Comparison of ENCODE assay signal across 16 cellular contexts in the genomic region with DNA sequence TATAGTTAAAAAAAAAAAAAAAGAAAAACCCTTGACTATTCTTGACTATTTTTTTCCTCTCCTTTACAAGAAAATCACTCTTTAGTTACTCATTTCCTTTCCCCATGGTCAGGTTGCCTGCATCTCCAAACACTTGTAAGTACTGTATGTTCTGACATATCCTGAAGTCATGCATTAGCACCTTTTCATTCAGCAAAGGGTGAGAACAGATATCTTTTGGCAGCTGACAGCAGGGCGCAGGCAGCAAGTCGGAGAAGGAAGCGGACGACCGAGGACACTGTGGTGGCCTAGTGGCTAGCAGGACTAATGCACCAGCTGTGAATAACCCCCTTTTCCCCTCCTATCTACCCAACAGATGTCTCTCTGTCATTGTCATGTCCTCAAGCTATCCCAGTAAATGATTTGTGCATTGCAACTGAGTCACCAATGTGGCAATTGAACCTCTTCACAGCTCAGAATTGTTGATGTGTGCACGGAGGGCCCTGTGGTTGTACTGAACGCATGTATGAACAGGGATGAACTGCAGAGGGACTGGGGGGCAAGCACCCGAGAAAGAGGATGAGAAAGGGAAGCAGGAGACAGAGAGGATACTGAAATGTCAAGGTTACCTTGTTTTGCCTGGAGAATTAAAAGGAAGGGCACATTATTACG.
A peak's percentile ranks its signal among the peaks of the same experiment; 100 is the strongest.
DNase-seq lines count a peak whose midpoint lies in the region; ATAC-seq, FAIRE-seq and TF ChIP-seq lines count a peak whose summit lies in the region.
"Had no signal": no experiment of that assay in that cellular context is flagged by ENCODE, and none has a peak within 500 bp of the region (broad histone marks: within the 10 kb centered on the region; RNA-seq: fewer than 3 reads in every experiment).

No MANE protein-coding gene starts in this region.

- no peak overlapping the region for H3K4me3 ChIP-seq in A549
- no peak overlapping the region for H3K4me3 ChIP-seq in cardiac fibroblast (replicated peaks in 1 of 2; ENCODE audit: low read depth in 2 of 2, low read length in 2 of 2)
- no peak overlapping the region for H3K4me3 ChIP-seq in kidney (ENCODE audit: low read length in 2 of 2)
- H3K4me3 ChIP-seq: heart right ventricle, tibial nerve had no signal

- no peak overlapping the region for H3K4me3 Mint-ChIP-seq in activated CD4-positive, alpha-beta memory T cell treated with anti-CD3 and anti-CD28 coated beads, Interleukin-2, amount 10 ng/mL, durations not matched to agents 7 days and 5 days
- H3K4me3 Mint-ChIP-seq: mesothelial cell of epicardium had no signal

- H3K4me1 ChIP-seq in A549 (peaks cover 27% of the 10 kb centered on the region), kidney (ENCODE audit: control insufficient read depth in 1 of 2, insufficient read depth in 1 of 2, low read depth in 1 of 2, low read length in 2 of 2) (no peaks in the 10 kb centered on the region)
- H3K4me1 ChIP-seq: heart right ventricle, parathyroid adenoma, tibial nerve had no signal

- H3K9ac ChIP-seq in kidney (ENCODE audit: low read length in 2 of 2) = no peak overlapping the region
- H3K9ac ChIP-seq: parathyroid adenoma had no signal

- TF ChIP-seq CTCF in A549 (IDR thresholded peaks at IDR 0.05) (no peak), cardiac fibroblast (IDR thresholded peaks at IDR 0.05; ENCODE audit: low read depth, low read length) (no peak), kidney (IDR thresholded peaks at IDR 0.05; ENCODE audit: borderline replicate concordance, extremely low read depth, insufficient read depth) (no peak)

- H3K9me3 ChIP-seq in A549 (no peaks in the 10 kb centered on the region), kidney (ENCODE audit: control insufficient read depth in 1 of 2, low read length in 2 of 2) (no peaks in the 10 kb centered on the region)
- H3K9me3 ChIP-seq: heart right ventricle had no signal

- H3K27ac ChIP-seq in A549 = peak overlapping the region; percentile 27 to 49; a peak in 3 of 6 replicates
- H3K27ac ChIP-seq in kidney (ENCODE audit: low read depth in 2 of 2, low read length in 2 of 2) = no peak overlapping the region
- H3K27ac ChIP-seq: heart right ventricle, parathyroid adenoma, tibial nerve had no signal

- H3K4me1 Mint-ChIP-seq in activated CD4-positive, alpha-beta memory T cell treated with anti-CD3 and anti-CD28 coated beads, Interleukin-2, amount 10 ng/mL, durations not matched to agents 7 days and 5 days = no peaks in the 10 kb centered on the region

- 43% methylated on average over 9 of the region's 9 CpGs for WGBS in A549 (ENCODE audit: missing lambda C conversion rate)

- FAIRE-seq in A549 (lab: Jason Lieb, UNC) = no peak
- FAIRE-seq in kidney (lab: Jason Lieb, UNC) = no peak

- DNase-seq in A549 (ENCODE audit: low read depth in 1 of 2, low spot score in 1 of 2) (peak in 1 of 2 experiments; percentile 29), NCI-H226 (peak; percentile 35), cardiac fibroblast (ENCODE audit: low read depth in 2 of 2) (peak; percentile 31 to 70), kidney (peak; percentile 34), hepatic stellate cell (ENCODE audit: low spot score) (no peak), COLO668 (lab: John Stamatoyannopoulos, UW; ENCODE audit: unreplicated experiment) (no peak), DMS 273 treated with DMSO at 0.1 percent for 48 hours (lab: John Stamatoyannopoulos, UW) (no peak)
- DNase-seq in activated CD4-positive, alpha-beta memory T cell treated with anti-CD3 and anti-CD28 coated beads, Interleukin-2, amount 10 ng/mL, durations not matched to agents 7 days and 5 days = no peak
- DNase-seq: Calu3, NCI-H1092 treated with DMSO at 0.1 percent for 48 hours, NCI-H446 had no signal

- no peaks in the 10 kb centered on the region for H3K27me3 Mint-ChIP-seq in activated CD4-positive, alpha-beta memory T cell treated with anti-CD3 and anti-CD28 coated beads, Interleukin-2, amount 10 ng/mL, durations not matched to agents 7 days and 5 days

- no peaks in the 10 kb centered on the region for H3K36me3 ChIP-seq in kidney (ENCODE audit: control insufficient read depth in 1 of 2, insufficient read depth in 2 of 2, low read length in 2 of 2)
- H3K36me3 ChIP-seq: heart right ventricle, tibial nerve had no signal

- TF ChIP-seq RAD21 in A549 (conservative IDR thresholded peaks at IDR 0.05 in 1 of 2, IDR thresholded peaks at IDR 0.05 in 1 of 2) = no peak

- peak overlapping the region; percentile 62 for H3K4me2 ChIP-seq in A549

- CTCF ChIA-PET in A549 (lab: Yijun Ruan, JAX) = no interaction called here
- CTCF ChIA-PET in activated CD4-positive, alpha-beta memory T cell treated with anti-CD3 and anti-CD28 coated beads, Interleukin-2, amount 10 ng/mL, durations not matched to agents 7 days and 5 days (lab: Charles Lee) = no interaction called here

- no peak for TF ChIP-seq POLR2A in A549 (IDR thresholded peaks at IDR 0.05; ENCODE audit: low read length)

- no peak overlapping the region for H3K27ac Mint-ChIP-seq in activated CD4-positive, alpha-beta memory T cell treated with anti-CD3 and anti-CD28 coated beads, Interleukin-2, amount 10 ng/mL, durations not matched to agents 7 days and 5 days
- H3K27ac Mint-ChIP-seq: activated T-helper 2 cell treated with anti-CD3 and anti-CD28 coated beads, Interferon-gamma antibody, Interleukin-2, Interleukin-4, amounts not matched to agents 10 μg/mL and 5 μg/mL and 100 μg/mL, durations not matched to agents 14 hours and 24 hours and 36 hours; mesothelial cell of epicardium had no signal

- peak; percentile 76 to 87 for ATAC-seq in A549

- H3K9me3 Mint-ChIP-seq in activated CD4-positive, alpha-beta memory T cell treated with anti-CD3 and anti-CD28 coated beads, Interleukin-2, amount 10 ng/mL, durations not matched to agents 7 days and 5 days = no peaks in the 10 kb centered on the region

- POLR2A ChIA-PET in A549 (lab: Yijun Ruan, JAX) = no interaction called here
- POLR2A ChIA-PET in activated CD4-positive, alpha-beta memory T cell treated with anti-CD3 and anti-CD28 coated beads, Interleukin-2, amount 10 ng/mL, durations not matched to agents 7 days and 5 days (lab: Charles Lee) = no interaction called here

- intact Hi-C loops in kidney (cut with DNase I) = no loop called here

- TF ChIP-seq EP300 in A549 (IDR thresholded peaks at IDR 0.05) = no peak

- no peaks in the 10 kb centered on the region for H3K36me3 Mint-ChIP-seq in activated CD4-positive, alpha-beta memory T cell treated with anti-CD3 and anti-CD28 coated beads, Interleukin-2, amount 10 ng/mL, durations not matched to agents 7 days and 5 days (ENCODE audit: low read depth)
- H3K36me3 Mint-ChIP-seq: mesothelial cell of epicardium had no signal

TF ChIP-seq in A549, 52 proteins besides CTCF, POLR2A, EP300 and RAD21 (continues in another document):
- TF ChIP-seq JUNB (IDR thresholded peaks at IDR 0.05) (no peak), SMC3 (IDR thresholded peaks at IDR 0.05) (no peak), ZC3H11A (IDR thresholded peaks at IDR 0.05) (no peak), CHD4 (IDR thresholded peaks at IDR 0.05; ENCODE audit: borderline replicate concordance) (no peak), KDM1A (IDR thresholded peaks at IDR 0.05; ENCODE audit: low read depth) (no peak), FOSL2 (IDR thresholded peaks at IDR 0.05) (no peak), FOSL2 (CRISPR knock-in tag; IDR thresholded peaks at IDR 0.05) (no peak), MAFK (IDR thresholded peaks at IDR 0.05; ENCODE audit: partially characterized antibody) (no peak), PHF8 (IDR thresholded peaks at IDR 0.05; ENCODE audit: borderline replicate concordance, low read depth) (no peak), MAZ (IDR thresholded peaks at IDR 0.05; ENCODE audit: borderline replicate concordance, low read depth, low read length) (no peak), ZNF302 (CRISPR knock-in tag; IDR thresholded peaks at IDR 0.05) (no peak), RFX5 (IDR thresholded peaks at IDR 0.05) (no peak), EHF (CRISPR knock-in tag; IDR thresholded peaks at IDR 0.05) (no peak), CBX8 (IDR thresholded peaks at IDR 0.05) (no peak)
- TF ChIP-seq, protein P1, sequence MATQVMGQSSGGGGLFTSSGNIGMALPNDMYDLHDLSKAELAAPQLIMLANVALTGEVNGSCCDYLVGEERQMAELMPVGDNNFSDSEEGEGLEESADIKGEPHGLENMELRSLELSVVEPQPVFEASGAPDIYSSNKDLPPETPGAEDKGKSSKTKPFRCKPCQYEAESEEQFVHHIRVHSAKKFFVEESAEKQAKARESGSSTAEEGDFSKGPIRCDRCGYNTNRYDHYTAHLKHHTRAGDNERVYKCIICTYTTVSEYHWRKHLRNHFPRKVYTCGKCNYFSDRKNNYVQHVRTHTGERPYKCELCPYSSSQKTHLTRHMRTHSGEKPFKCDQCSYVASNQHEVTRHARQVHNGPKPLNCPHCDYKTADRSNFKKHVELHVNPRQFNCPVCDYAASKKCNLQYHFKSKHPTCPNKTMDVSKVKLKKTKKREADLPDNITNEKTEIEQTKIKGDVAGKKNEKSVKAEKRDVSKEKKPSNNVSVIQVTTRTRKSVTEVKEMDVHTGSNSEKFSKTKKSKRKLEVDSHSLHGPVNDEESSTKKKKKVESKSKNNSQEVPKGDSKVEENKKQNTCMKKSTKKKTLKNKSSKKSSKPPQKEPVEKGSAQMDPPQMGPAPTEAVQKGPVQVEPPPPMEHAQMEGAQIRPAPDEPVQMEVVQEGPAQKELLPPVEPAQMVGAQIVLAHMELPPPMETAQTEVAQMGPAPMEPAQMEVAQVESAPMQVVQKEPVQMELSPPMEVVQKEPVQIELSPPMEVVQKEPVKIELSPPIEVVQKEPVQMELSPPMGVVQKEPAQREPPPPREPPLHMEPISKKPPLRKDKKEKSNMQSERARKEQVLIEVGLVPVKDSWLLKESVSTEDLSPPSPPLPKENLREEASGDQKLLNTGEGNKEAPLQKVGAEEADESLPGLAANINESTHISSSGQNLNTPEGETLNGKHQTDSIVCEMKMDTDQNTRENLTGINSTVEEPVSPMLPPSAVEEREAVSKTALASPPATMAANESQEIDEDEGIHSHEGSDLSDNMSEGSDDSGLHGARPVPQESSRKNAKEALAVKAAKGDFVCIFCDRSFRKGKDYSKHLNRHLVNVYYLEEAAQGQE (IDR thresholded peaks at IDR 0.05) = no peak
- TF ChIP-seq, protein P2, sequence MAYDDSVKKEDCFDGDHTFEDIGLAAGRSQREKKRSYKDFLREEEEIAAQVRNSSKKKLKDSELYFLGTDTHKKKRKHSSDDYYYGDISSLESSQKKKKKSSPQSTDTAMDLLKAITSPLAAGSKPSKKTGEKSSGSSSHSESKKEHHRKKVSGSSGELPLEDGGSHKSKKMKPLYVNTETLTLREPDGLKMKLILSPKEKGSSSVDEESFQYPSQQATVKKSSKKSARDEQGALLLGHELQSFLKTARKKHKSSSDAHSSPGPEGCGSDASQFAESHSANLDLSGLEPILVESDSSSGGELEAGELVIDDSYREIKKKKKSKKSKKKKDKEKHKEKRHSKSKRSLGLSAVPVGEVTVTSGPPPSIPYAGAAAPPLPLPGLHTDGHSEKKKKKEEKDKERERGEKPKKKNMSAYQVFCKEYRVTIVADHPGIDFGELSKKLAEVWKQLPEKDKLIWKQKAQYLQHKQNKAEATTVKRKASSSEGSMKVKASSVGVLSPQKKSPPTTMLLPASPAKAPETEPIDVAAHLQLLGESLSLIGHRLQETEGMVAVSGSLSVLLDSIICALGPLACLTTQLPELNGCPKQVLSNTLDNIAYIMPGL (CRISPR knock-in tag; IDR thresholded peaks at IDR 0.05; ENCODE audit: borderline replicate concordance) = no peak

Comparison
In these comparisons a context has a peak if more than half of its experiments do, and no peak if none do; other contexts are left out.
1. DNase-seq: peak in NCI-H226 (single experiment), cardiac fibroblast (2 of 2) and kidney (single experiment); none in hepatic stellate cell (single experiment), activated CD4-positive, alpha-beta memory T cell treated with anti-CD3 and anti-CD28 coated beads, Interleukin-2, amount 10 ng/mL, durations not matched to agents 7 days and 5 days (single experiment), COLO668 (single experiment) and DMS 273 treated with DMSO at 0.1 percent for 48 hours (single experiment).
2. H3K27ac ChIP-seq: peak in A549 (2 of 2); none in kidney (0 of 2).